ENCODE assay signal across 31 cellular contexts in the genomic region with DNA sequence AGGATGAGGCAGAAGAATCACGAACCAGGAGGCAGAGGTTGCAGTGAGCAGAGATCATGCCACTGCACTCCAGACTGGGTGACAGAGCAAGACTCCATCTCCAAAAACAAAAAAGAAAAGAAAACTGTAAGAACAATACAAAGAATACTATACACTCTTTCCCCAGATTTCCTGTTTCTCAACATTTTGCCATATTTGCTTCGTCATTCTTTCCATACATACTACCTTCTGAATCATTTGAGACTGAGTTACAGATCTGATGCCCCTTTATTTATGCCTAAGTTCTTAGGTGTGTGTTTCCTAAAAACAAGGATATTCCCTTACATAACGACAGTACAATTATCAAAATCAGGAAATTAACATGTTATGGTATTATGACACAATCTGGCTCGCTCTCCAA.
"Had no signal": no experiment of that assay in that cellular context is flagged by ENCODE, and none has a peak within 500 bp of the region (broad histone marks: within the 10 kb centered on the region; RNA-seq: fewer than 3 reads in every experiment).

No MANE protein-coding gene starts in this region.

- H3K36me3 Mint-ChIP-seq: activated CD8-positive, alpha-beta memory T cell treated with anti-CD3 and anti-CD28 coated beads, Interleukin-2, amount 10 ng/mL, durations not matched to agents 7 days and 5 days; activated naive CD4-positive, alpha-beta T cell treated with anti-CD3 and anti-CD28 coated beads, Interleukin-2, amount 50 U/mL, for 24 hours; activated naive CD8-positive, alpha-beta T cell treated with anti-CD3 and anti-CD28 coated beads for 36 hours; brain had no signal

- H3K4me3 ChIP-seq: ascending aorta, coronary artery, esophagus squamous epithelium had no signal

- H3K9me3 ChIP-seq: ascending aorta, esophagus squamous epithelium had no signal

- DNase-seq: activated B cell treated with CpG ODN at 0.5 μM for 24 hours; activated CD4-positive, alpha-beta T cell treated with anti-CD3 and anti-CD28 coated beads for 48 hours; activated CD4-positive, alpha-beta T cell treated with anti-CD3 and anti-CD28 coated beads, Interleukin-2, amount 50 U/mL, for 1 hour; activated CD4-positive, alpha-beta T cell treated with anti-CD3 and anti-CD28 coated beads, Interleukin-2, amount 50 U/mL, for 48 hours; activated CD8-positive, alpha-beta memory T cell treated with anti-CD3 and anti-CD28 coated beads, Interleukin-2, amount 10 ng/mL, durations not matched to agents 7 days and 5 days; activated CD8-positive, alpha-beta memory T cell treated with anti-CD3 and anti-CD28 coated beads, Interleukin-2, amount 50 U/mL, for 4 hours; activated CD8-positive, alpha-beta T cell treated with anti-CD3 and anti-CD28 coated beads, Interleukin-2, amount 10 ng/mL, durations not matched to agents 7 days and 5 days; activated effector memory CD4-positive, alpha-beta T cell treated with anti-CD3 and anti-CD28 coated beads, Interleukin-2, amount 50 U/mL, for 16 hours; activated naive CD4-positive, alpha-beta T cell treated with anti-CD3 and anti-CD28 coated beads for 36 hours; activated naive CD8-positive, alpha-beta T cell treated with anti-CD3 and anti-CD28 coated beads for 36 hours; activated naive CD8-positive, alpha-beta T cell treated with anti-CD3 and anti-CD28 coated beads, Interleukin-2, amount 50 U/mL, for 24 hours; activated T-cell treated with anti-CD3 and anti-CD28 coated beads, Interleukin-2, amount 50 U/mL, for 1 hour; activated T-cell treated with anti-CD3 and anti-CD28 coated beads, Interleukin-2, amount 50 U/mL, for 48 hours; effector CD4-positive, alpha-beta T cell; effector memory CD8-positive, alpha-beta T cell; esophagus squamous epithelium; foreskin fibroblast; head of caudate nucleus; T-helper 1 cell; T-helper 17 cell; T1000; WERI-Rb-1 had no signal

- H3K4me1 ChIP-seq: ascending aorta, esophagus squamous epithelium had no signal

- H3K9me3 Mint-ChIP-seq: activated B cell treated with CpG ODN at 0.5 μM for 24 hours; activated naive CD4-positive, alpha-beta T cell treated with anti-CD3 and anti-CD28 coated beads for 36 hours; activated naive CD4-positive, alpha-beta T cell treated with anti-CD3 and anti-CD28 coated beads, Interleukin-2, amount 50 U/mL, for 24 hours; activated naive CD8-positive, alpha-beta T cell treated with anti-CD3 and anti-CD28 coated beads for 36 hours; activated naive CD8-positive, alpha-beta T cell treated with anti-CD3 and anti-CD28 coated beads, Interleukin-2, amount 50 U/mL, for 24 hours; activated T-helper 1 cell treated with anti-CD3 and anti-CD28 coated beads, Interleukin-12 subunit alpha, Interleukin-12 subunit beta, Interleukin-2, Interleukin-4 antibody, amounts not matched to agents 30 ng/mL and 10 ng/mL and 1 ng/mL, durations not matched to agents 14 hours and 24 hours and 36 hours; activated T-helper 2 cell treated with anti-CD3 and anti-CD28 coated beads, Interferon-gamma antibody, Interleukin-2, Interleukin-4, amounts not matched to agents 10 μg/mL and 5 μg/mL and 100 μg/mL, durations not matched to agents 14 hours and 24 hours and 36 hours; central memory CD8-positive, alpha-beta T cell; dendritic cell treated with granulocyte-macrophage colony-stimulating factor and Interleukin-4, amounts not matched to agents 40 ng/mL and 50 ng/mL, for 4 days; effector memory CD8-positive, alpha-beta T cell; T-helper 2 cell treated with Interferon-gamma antibody and Interleukin-4, amounts not matched to agents 5 μg/mL and 100 μg/mL, for 36 hours had no signal

- H3K4me1 Mint-ChIP-seq: activated B cell treated with CpG ODN at 0.5 μM for 24 hours; activated CD8-positive, alpha-beta memory T cell treated with anti-CD3 and anti-CD28 coated beads, Interleukin-2, amount 10 ng/mL, durations not matched to agents 7 days and 5 days; activated naive CD4-positive, alpha-beta T cell treated with anti-CD3 and anti-CD28 coated beads, Interleukin-2, amount 50 U/mL, for 24 hours; activated naive CD8-positive, alpha-beta T cell treated with anti-CD3 and anti-CD28 coated beads for 36 hours; activated naive CD8-positive, alpha-beta T cell treated with anti-CD3 and anti-CD28 coated beads, Interleukin-2, amount 50 U/mL, for 24 hours; central memory CD8-positive, alpha-beta T cell; T-helper 17 cell had no signal

- H3K27ac Mint-ChIP-seq: activated B cell treated with CpG ODN at 0.5 μM for 24 hours; activated CD8-positive, alpha-beta memory T cell treated with anti-CD3 and anti-CD28 coated beads, Interleukin-2, amount 10 ng/mL, durations not matched to agents 7 days and 5 days; activated CD8-positive, alpha-beta T cell treated with anti-CD3 and anti-CD28 coated beads, Interleukin-2, amount 10 ng/mL, durations not matched to agents 7 days and 5 days; activated naive CD4-positive, alpha-beta T cell treated with anti-CD3 and anti-CD28 coated beads for 36 hours; activated naive CD4-positive, alpha-beta T cell treated with anti-CD3 and anti-CD28 coated beads, Interleukin-2, amount 50 U/mL, for 24 hours; activated naive CD8-positive, alpha-beta T cell treated with anti-CD3 and anti-CD28 coated beads for 36 hours; activated naive CD8-positive, alpha-beta T cell treated with anti-CD3 and anti-CD28 coated beads, Interleukin-2, amount 50 U/mL, for 24 hours; activated T-helper 1 cell treated with anti-CD3 and anti-CD28 coated beads, Interleukin-12 subunit alpha, Interleukin-12 subunit beta, Interleukin-2, Interleukin-4 antibody, amounts not matched to agents 30 ng/mL and 10 ng/mL and 1 ng/mL, durations not matched to agents 14 hours and 24 hours and 36 hours; activated T-helper 2 cell treated with anti-CD3 and anti-CD28 coated beads, Interferon-gamma antibody, Interleukin-2, Interleukin-4, amounts not matched to agents 10 μg/mL and 5 μg/mL and 100 μg/mL, durations not matched to agents 14 hours and 24 hours and 36 hours; brain; dendritic cell treated with granulocyte-macrophage colony-stimulating factor and Interleukin-4, amounts not matched to agents 40 ng/mL and 50 ng/mL, for 4 days; effector memory CD8-positive, alpha-beta T cell; T-helper 17 cell; T-helper 2 cell treated with Interferon-gamma antibody and Interleukin-4, amounts not matched to agents 5 μg/mL and 100 μg/mL, for 36 hours had no signal

- H3K27me3 Mint-ChIP-seq: dendritic cell treated with granulocyte-macrophage colony-stimulating factor and Interleukin-4, amounts not matched to agents 40 ng/mL and 50 ng/mL, for 4 days had no signal

- H3K4me3 Mint-ChIP-seq: activated B cell treated with CpG ODN at 0.5 μM for 24 hours; activated CD8-positive, alpha-beta memory T cell treated with anti-CD3 and anti-CD28 coated beads, Interleukin-2, amount 10 ng/mL, durations not matched to agents 7 days and 5 days; activated CD8-positive, alpha-beta T cell treated with anti-CD3 and anti-CD28 coated beads, Interleukin-2, amount 10 ng/mL, durations not matched to agents 7 days and 5 days; activated naive CD4-positive, alpha-beta T cell treated with anti-CD3 and anti-CD28 coated beads for 36 hours; activated naive CD4-positive, alpha-beta T cell treated with anti-CD3 and anti-CD28 coated beads, Interleukin-2, amount 50 U/mL, for 24 hours; activated naive CD8-positive, alpha-beta T cell treated with anti-CD3 and anti-CD28 coated beads for 36 hours; activated naive CD8-positive, alpha-beta T cell treated with anti-CD3 and anti-CD28 coated beads, Interleukin-2, amount 50 U/mL, for 24 hours; activated T-helper 1 cell treated with anti-CD3 and anti-CD28 coated beads, Interleukin-12 subunit alpha, Interleukin-12 subunit beta, Interleukin-2, Interleukin-4 antibody, amounts not matched to agents 30 ng/mL and 10 ng/mL and 1 ng/mL, durations not matched to agents 14 hours and 24 hours and 36 hours; brain; central memory CD8-positive, alpha-beta T cell; dendritic cell treated with granulocyte-macrophage colony-stimulating factor and Interleukin-4, amounts not matched to agents 40 ng/mL and 50 ng/mL, for 4 days; effector memory CD8-positive, alpha-beta T cell; T-helper 17 cell; T-helper 2 cell treated with Interferon-gamma antibody and Interleukin-4, amounts not matched to agents 5 μg/mL and 100 μg/mL, for 36 hours had no signal

- H3K36me3 ChIP-seq: ascending aorta, esophagus squamous epithelium, WERI-Rb-1 had no signal

- H3K27me3 ChIP-seq: ascending aorta, esophagus squamous epithelium had no signal
